ENCODE assay signal across 1 cellular context in genomic region chr11:121651267-121651625, GRCh38.
TF ChIP-seq lines count a peak whose summit lies in the region.

No MANE protein-coding gene starts in this region.

TF ChIP-seq in IMR-90, 13 proteins besides CTCF, POLR2A, EP300 and RAD21 (continued from another document):
- no peak for TF ChIP-seq NFE2L2 (IDR thresholded peaks at IDR 0.05; ENCODE audit: low read depth, low read length)
- TF ChIP-seq BHLHE40 (IDR thresholded peaks at IDR 0.05; ENCODE audit: low read depth, low read length), result no peak
- no peak for TF ChIP-seq MXI1 (IDR thresholded peaks at IDR 0.05; ENCODE audit: borderline replicate concordance, low read depth, low read length)
- no peak for TF ChIP-seq RCOR1 (IDR thresholded peaks at IDR 0.05; ENCODE audit: insufficient replicate concordance, low read length)
- no peak for TF ChIP-seq MAFK (IDR thresholded peaks at IDR 0.05; ENCODE audit: low read depth, low read length)
- TF ChIP-seq SMC3 (IDR thresholded peaks at IDR 0.05; ENCODE audit: low read depth, low read length), result no peak
- TF ChIP-seq MAZ (IDR thresholded peaks at IDR 0.05; ENCODE audit: borderline replicate concordance, low read depth, low read length), result no peak
- no peak for TF ChIP-seq CHD1 (IDR thresholded peaks at IDR 0.05; ENCODE audit: low read depth, low read length)
- TF ChIP-seq FOS (IDR thresholded peaks at IDR 0.05; ENCODE audit: low read depth, low read length), result no peak
